23 cellular contexts compared by ENCODE assay signal in the genomic region with DNA sequence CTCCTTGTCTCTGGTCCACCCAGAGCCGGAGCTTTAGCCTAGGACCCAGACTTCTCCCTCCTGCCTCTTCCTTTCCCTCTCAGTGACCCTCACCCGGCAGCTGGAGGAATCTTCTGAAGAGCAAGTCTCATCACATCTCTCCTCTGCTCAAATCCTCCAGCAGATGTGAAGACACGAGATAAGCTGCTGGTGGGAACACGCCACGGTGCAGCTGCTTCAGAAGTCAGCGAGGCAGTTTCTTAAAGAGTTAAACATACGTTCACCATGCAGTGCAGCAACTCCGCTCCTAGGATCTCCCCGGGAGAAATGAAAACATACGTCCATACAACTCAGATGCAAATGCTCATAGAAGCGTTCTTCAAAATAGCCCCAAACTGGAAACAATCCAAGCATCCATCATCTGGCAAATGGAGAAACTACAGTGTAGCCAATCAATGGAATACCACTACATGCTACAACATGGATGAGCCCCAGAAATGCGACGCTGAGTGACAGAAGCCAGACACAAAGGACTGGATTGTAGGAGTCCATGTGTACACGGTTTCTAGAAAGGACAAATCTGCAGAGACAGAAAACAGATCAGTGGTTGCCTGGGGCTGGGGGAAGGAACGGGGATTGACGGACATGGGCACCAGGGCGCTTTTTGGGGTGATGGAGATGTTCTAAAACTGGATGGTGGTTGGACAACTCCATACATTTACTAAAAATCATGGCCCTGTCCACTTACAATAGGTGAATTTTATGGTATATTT.
DNase-seq lines count a peak whose midpoint lies in the region; ATAC-seq lines count a peak whose summit lies in the region.
"Had no signal": no experiment of that assay in that cellular context is flagged by ENCODE, and none has a peak within 500 bp of the region (broad histone marks: within the 10 kb centered on the region; RNA-seq: fewer than 3 reads in every experiment).

No MANE protein-coding gene starts in this region.

- peak overlapping the region in 9 of 11 experiments; percentile 38 to 94 (median 79); a peak in 17 of 22 replicates for H3K4me2 ChIP-seq in BLaER1 treated with 17β-estradiol and CSF1 and Interleukin-3, amounts not matched to agents 10 nM and 100 nM
- H3K4me2 ChIP-seq: A549 had no signal

- no peak for DNase-seq in T-helper 17 cell
- peak; percentile 82 for DNase-seq in mesenteric fat pad (ENCODE audit: low spot score)
- peak; percentile 22 for DNase-seq in sciatic nerve (ENCODE audit: low spot score)
- no peak for DNase-seq in NCI-H446 (lab: John Stamatoyannopoulos, UW)
- no peak for DNase-seq in stimulated activated CD8-positive, alpha-beta memory T cell treated with anti-CD3 and anti-CD28 coated beads, Interleukin-4, amount 100 ng/mL, for 48 hours
- no peak for DNase-seq in activated CD4-positive, alpha-beta T cell treated with anti-CD3 and anti-CD28 coated beads, Interleukin-2, amount 10 ng/mL, durations not matched to agents 7 days and 5 days
- DNase-seq: Caco-2; CD4-positive, alpha-beta memory T cell; DMS 273 treated with DMSO at 0.1 percent for 48 hours; GDM1; GOT3; KG1; NCI-H1092 treated with DMSO at 0.1 percent for 48 hours; NCI-H2029 treated with DMSO at 0.1 percent for 48 hours; NCI-H226; NCI-H524; NCI-H774; NK-92 treated with Interleukin-12 subunit alpha and Interleukin-12 subunit beta, amount 100 ng/mL, for 24 hours; SHP77 treated with DMSO at 0.1 percent for 48 hours had no signal

- no peak for ATAC-seq in T-helper 17 cell
- no peak for ATAC-seq in sciatic nerve
- ATAC-seq: A549, HCT116 had no signal

- CTCF ChIA-PET in activated CD4-positive, alpha-beta T cell treated with anti-CD3 and anti-CD28 coated beads, Interleukin-2, amount 10 ng/mL, durations not matched to agents 7 days and 5 days (lab: Charles Lee) = no interaction called here

- no peak overlapping the region for H3K27ac ChIP-seq in BLaER1 treated with 17β-estradiol and CSF1 and Interleukin-3, amounts not matched to agents 10 nM and 100 nM
- H3K27ac ChIP-seq: A549, RWPE1 had no signal

- H3K9me3 ChIP-seq in BLaER1 treated with 17β-estradiol and CSF1 and Interleukin-3, amounts not matched to agents 10 nM and 100 nM (replicated peaks in 1 of 11) = peaks cover 0 to 5% (median 0%) of the 10 kb centered on the region in 11 experiments; a peak in 2 of 22 replicates
- H3K9me3 ChIP-seq in T-helper 17 cell (ENCODE audit: control insufficient read depth, low read length, poor library complexity, severe bottlenecking) = no peaks in the 10 kb centered on the region
- H3K9me3 ChIP-seq: Caco-2 had no signal

- no peak overlapping the region for H3K4me3 ChIP-seq in BLaER1 treated with 17β-estradiol and CSF1 and Interleukin-3, amounts not matched to agents 10 nM and 100 nM
- H3K4me3 ChIP-seq: A549 had no signal

- no peaks in the 10 kb centered on the region for H3K36me3 ChIP-seq in BLaER1 treated with 17β-estradiol and CSF1 and Interleukin-3, amounts not matched to agents 10 nM and 100 nM

- no peak overlapping the region for H3K4me3 Mint-ChIP-seq in T-helper 17 cell
- H3K4me3 Mint-ChIP-seq in activated CD4-positive, alpha-beta T cell treated with anti-CD3 and anti-CD28 coated beads, Interleukin-2, amount 10 ng/mL, durations not matched to agents 7 days and 5 days = no peak overlapping the region
- H3K4me3 Mint-ChIP-seq: CD4-positive, alpha-beta memory T cell had no signal

- H3K4me1 Mint-ChIP-seq in T-helper 17 cell = no peaks in the 10 kb centered on the region
- H3K4me1 Mint-ChIP-seq in activated CD4-positive, alpha-beta T cell treated with anti-CD3 and anti-CD28 coated beads, Interleukin-2, amount 10 ng/mL, durations not matched to agents 7 days and 5 days = peaks cover 4% of the 10 kb centered on the region
- H3K4me1 Mint-ChIP-seq: CD4-positive, alpha-beta memory T cell had no signal

- peaks cover 52% of the 10 kb centered on the region for H3K27me3 Mint-ChIP-seq in T-helper 17 cell
- peaks cover 2% of the 10 kb centered on the region for H3K27me3 Mint-ChIP-seq in activated CD4-positive, alpha-beta T cell treated with anti-CD3 and anti-CD28 coated beads, Interleukin-2, amount 10 ng/mL, durations not matched to agents 7 days and 5 days

- H3K4me1 ChIP-seq in BLaER1 treated with 17β-estradiol and CSF1 and Interleukin-3, amounts not matched to agents 10 nM and 100 nM = peaks cover 31 to 100% (median 97%) of the 10 kb centered on the region in 10 experiments
- H3K4me1 ChIP-seq: A549, Caco-2 had no signal

- peaks cover 0 to 21% (median 0%) of the 10 kb centered on the region in 11 experiments; a peak in 3 of 22 replicates for H3K27me3 ChIP-seq in BLaER1 treated with 17β-estradiol and CSF1 and Interleukin-3, amounts not matched to agents 10 nM and 100 nM

- H3K9me3 Mint-ChIP-seq in activated CD4-positive, alpha-beta T cell treated with anti-CD3 and anti-CD28 coated beads, Interleukin-2, amount 10 ng/mL, durations not matched to agents 7 days and 5 days = no peaks in the 10 kb centered on the region

- POLR2A ChIA-PET in activated CD4-positive, alpha-beta T cell treated with anti-CD3 and anti-CD28 coated beads, Interleukin-2, amount 10 ng/mL, durations not matched to agents 7 days and 5 days (lab: Charles Lee) = no interaction called here

- H3K9ac ChIP-seq in BLaER1 treated with 17β-estradiol and CSF1 and Interleukin-3, amounts not matched to agents 10 nM and 100 nM = 0 out of 22 replicates have a peak overlapping the region, but pooled peaks of 1 of the 11 experiments have one; percentile 7

- H3K36me3 Mint-ChIP-seq in T-helper 17 cell (ENCODE audit: low read depth) = no peaks in the 10 kb centered on the region
- no peaks in the 10 kb centered on the region for H3K36me3 Mint-ChIP-seq in activated CD4-positive, alpha-beta T cell treated with anti-CD3 and anti-CD28 coated beads, Interleukin-2, amount 10 ng/mL, durations not matched to agents 7 days and 5 days (ENCODE audit: low read depth)
- H3K36me3 Mint-ChIP-seq: CD4-positive, alpha-beta memory T cell had no signal

- peak overlapping the region; percentile 39 for H3K27ac Mint-ChIP-seq in T-helper 17 cell
- no peak overlapping the region for H3K27ac Mint-ChIP-seq in activated CD4-positive, alpha-beta T cell treated with anti-CD3 and anti-CD28 coated beads, Interleukin-2, amount 10 ng/mL, durations not matched to agents 7 days and 5 days
- H3K27ac Mint-ChIP-seq: CD4-positive, alpha-beta memory T cell had no signal

- no peaks in the 10 kb centered on the region for H4K20me1 ChIP-seq in BLaER1 treated with 17β-estradiol and CSF1 and Interleukin-3, amounts not matched to agents 10 nM and 100 nM

- intact Hi-C loops in sciatic nerve (cut with DNase I) = no loop called here

Comparison
In these comparisons a context has a peak if more than half of its experiments do, and no peak if none do; other contexts are left out.
1. DNase-seq: peak in mesenteric fat pad (single experiment) and sciatic nerve (single experiment); none in T-helper 17 cell (0 of 3), NCI-H446 (0 of 2), stimulated activated CD8-positive, alpha-beta memory T cell treated with anti-CD3 and anti-CD28 coated beads, Interleukin-4, amount 100 ng/mL, for 48 hours (single experiment) and activated CD4-positive, alpha-beta T cell treated with anti-CD3 and anti-CD28 coated beads, Interleukin-2, amount 10 ng/mL, durations not matched to agents 7 days and 5 days (single experiment).